8 cellular contexts compared by ENCODE assay signal in genomic region chr2:218567797-218568189, GRCh38. TPM values are rescaled to one million over a fixed set of nuclear protein-coding genes. Genes with fewer than 3 reads are reported as not detected.
DNase-seq lines count a peak whose midpoint lies in the region; ATAC-seq, FAIRE-seq and TF ChIP-seq lines count a peak whose summit lies in the region.

No MANE protein-coding gene starts in this region.

- H3K27me3 Mint-ChIP-seq in memory B cell (no peaks in the 10 kb centered on the region), type B pancreatic cell (no peaks in the 10 kb centered on the region)

- TF ChIP-seq CTCF in bronchial epithelial cell (IDR thresholded peaks at IDR 0.05; ENCODE audit: insufficient read depth, low read length, severe bottlenecking) (no peak), type B pancreatic cell (conservative IDR thresholded peaks at IDR 0.05) (no peak)

- DNase-seq in activated T-cell treated with anti-CD3 and anti-CD28 coated beads for 1 hour (ENCODE audit: low read depth) (peak; percentile 52), NCI-H510A treated with DMSO at 0.1 percent for 48 hours (lab: John Stamatoyannopoulos, UW) (peak; percentile 76), bronchial epithelial cell (ENCODE audit: low read depth) (no peak), memory B cell (ENCODE audit: low spot score in 2 of 2) (no peak), type B pancreatic cell (ENCODE audit: extremely low spot score, unreplicated experiment) (no peak), amniotic stem cell (lab: John Stamatoyannopoulos, UW) (no peak)
- DNase-seq in activated T-cell treated with anti-CD3 and anti-CD28 coated beads, Interleukin-2, amount 50 U/mL, for 1 hour, result no peak

- peak; percentile 41 for ATAC-seq in HG02759 (IDR thresholded peaks at IDR 0.05; ENCODE audit: unreplicated experiment)
- peak; percentile 49 for ATAC-seq in memory B cell (ENCODE audit: low read depth)

- peak overlapping the region; percentile 97 for H3K27ac Mint-ChIP-seq in memory B cell
- peak overlapping the region; percentile 94 for H3K27ac Mint-ChIP-seq in type B pancreatic cell

- H3K36me3 ChIP-seq in bronchial epithelial cell (ENCODE audit: control insufficient read depth, insufficient read depth, low read length), result no peaks in the 10 kb centered on the region

- H3K27me3 ChIP-seq in bronchial epithelial cell (ENCODE audit: control insufficient read depth, insufficient read depth, low read length), result no peaks in the 10 kb centered on the region

- H3K4me1 Mint-ChIP-seq in memory B cell (peaks cover 41% of the 10 kb centered on the region), type B pancreatic cell (ENCODE audit: unreplicated experiment) (peaks cover 34% of the 10 kb centered on the region)

- no peak for FAIRE-seq in bronchial epithelial cell (lab: Jason Lieb, UNC)

- H3K36me3 Mint-ChIP-seq in memory B cell (peaks cover 6% of the 10 kb centered on the region), type B pancreatic cell (peaks cover 8% of the 10 kb centered on the region)

- peak overlapping the region; percentile 68 for H3K4me3 ChIP-seq in bronchial epithelial cell (ENCODE audit: low read depth, low read length)

- H3K4me3 Mint-ChIP-seq in memory B cell (peak overlapping the region; percentile 93), type B pancreatic cell (peak overlapping the region; percentile 91)

- no peaks in the 10 kb centered on the region for H3K9me3 Mint-ChIP-seq in memory B cell
- no peaks in the 10 kb centered on the region for H3K9me3 Mint-ChIP-seq in type B pancreatic cell

RNA-seq across cellular contexts. Expression of gene USP37, which starts 0.4 kb away (rescaled TPM):
- total RNA-seq in bronchial epithelial cell, result 9.2 and 10.4 TPM in 2 replicates
- total RNA-seq in type B pancreatic cell (ENCODE audit: low replicate concordance), result 16.5 and 22.9 TPM in 2 replicates

RNA-seq across cellular contexts. Expression of gene CNOT9, which starts 0.8 kb away (rescaled TPM):
- total RNA-seq in bronchial epithelial cell (37.6 and 53.7 TPM in 2 replicates), type B pancreatic cell (ENCODE audit: low replicate concordance) (42.9 and 59.4 TPM in 2 replicates)

RNA-seq across cellular contexts. Expression of gene PLCD4, which starts 39.9 kb away (rescaled TPM):
- 0.53 and 1.2 TPM in 2 replicates for total RNA-seq in bronchial epithelial cell
- total RNA-seq in type B pancreatic cell (ENCODE audit: low replicate concordance), result 0.40 and 1.4 TPM in 2 replicates

Comparison
In these comparisons a context has a peak if more than half of its experiments do, and no peak if none do; other contexts are left out.
1. DNase-seq: peak in activated T-cell treated with anti-CD3 and anti-CD28 coated beads for 1 hour (single experiment) and NCI-H510A treated with DMSO at 0.1 percent for 48 hours (single experiment); none in activated T-cell treated with anti-CD3 and anti-CD28 coated beads, Interleukin-2, amount 50 U/mL, for 1 hour (single experiment), bronchial epithelial cell (single experiment), memory B cell (0 of 2), type B pancreatic cell (single experiment) and amniotic stem cell (single experiment).